In genomic region chr21:29064850-29065481, GRCh38 we compare ENCODE assay signal across 10 cellular contexts. TPM values are rescaled to one million over a fixed set of nuclear protein-coding genes. Genes with fewer than 3 reads are reported as not detected.
DNase-seq lines count a peak whose midpoint lies in the region; ATAC-seq and TF ChIP-seq lines count a peak whose summit lies in the region.
"Had no signal": no experiment of that assay in that cellular context is flagged by ENCODE, and none has a peak within 500 bp of the region (broad histone marks: within the 10 kb centered on the region; RNA-seq: fewer than 3 reads in every experiment).

No MANE protein-coding gene starts in this region.

- H3K9me3 Mint-ChIP-seq in WTC11, result no peaks in the 10 kb centered on the region

- H3K4me3 Mint-ChIP-seq in WTC11, result no peak overlapping the region

- POLR2A ChIA-PET in WTC11 (lab: Charles Lee), result no interaction called here

- peak; percentile 94 for ATAC-seq in GM18873 (IDR thresholded peaks at IDR 0.05; ENCODE audit: low FRiP score, unreplicated experiment)
- peak; percentile 99 for ATAC-seq in GM21786 (IDR thresholded peaks at IDR 0.05; ENCODE audit: unreplicated experiment)
- ATAC-seq in HG03469 (IDR thresholded peaks at IDR 0.05; ENCODE audit: unreplicated experiment), result peak; percentile 96
- no peak for ATAC-seq in WTC11

- peaks cover 74% of the 10 kb centered on the region for H3K36me3 ChIP-seq in neutrophil

- TF ChIP-seq CTCF in neutrophil (IDR thresholded peaks at IDR 0.05) (no peak), WTC11 (IDR thresholded peaks at IDR 0.05) (no peak)

- H3K36me3 Mint-ChIP-seq in WTC11, result peaks cover 81% of the 10 kb centered on the region

- H3K27ac ChIP-seq in neutrophil, result peak overlapping the region; percentile 47

- H3K27me3 Mint-ChIP-seq in WTC11 (ENCODE audit: low read depth), result no peaks in the 10 kb centered on the region

- H3K4me1 Mint-ChIP-seq in WTC11, result no peaks in the 10 kb centered on the region

- H3K9me3 ChIP-seq in neutrophil, result no peaks in the 10 kb centered on the region

- H3K4me1 ChIP-seq in neutrophil (ENCODE audit: control insufficient read depth in 1 of 2, insufficient read depth in 1 of 2, low read depth in 1 of 2, low read length in 1 of 2), result peaks cover 6 to 10% of the 10 kb centered on the region in 2 experiments

- CTCF ChIA-PET in WTC11 (lab: Charles Lee), result no interaction called here

- no peaks in the 10 kb centered on the region for H3K27me3 ChIP-seq in neutrophil

- H3K4me3 ChIP-seq in neutrophil (ENCODE audit: low read depth in 1 of 2, low read length in 1 of 2), result no peak overlapping the region

- H3K27ac Mint-ChIP-seq in WTC11, result no peak overlapping the region

- no peak for DNase-seq in AG08395 (ENCODE audit: low spot score)
- DNase-seq in WTC11 (ENCODE audit: low spot score), result no peak
- no peak for DNase-seq in GM03348 (ENCODE audit: low spot score)
- DNase-seq: amygdala, foreskin fibroblast, NCI-H187 had no signal

TF ChIP-seq in WTC11, 78 proteins besides CTCF, POLR2A, EP300 and RAD21:
- no peak for TF ChIP-seq ARID4B (CRISPR knock-in tag; IDR thresholded peaks at IDR 0.05; ENCODE audit: borderline replicate concordance)
- TF ChIP-seq NR1H2 (CRISPR knock-in tag; IDR thresholded peaks at IDR 0.05), result no peak
- no peak for TF ChIP-seq PREB (CRISPR knock-in tag; IDR thresholded peaks at IDR 0.05; ENCODE audit: borderline replicate concordance)
- TF ChIP-seq SMAD4 (CRISPR knock-in tag; IDR thresholded peaks at IDR 0.05), result no peak
- no peak for TF ChIP-seq ZNF138 (CRISPR knock-in tag; conservative IDR thresholded peaks at IDR 0.05)
- TF ChIP-seq FOXP4 (CRISPR knock-in tag; IDR thresholded peaks at IDR 0.05), result no peak
- no peak for TF ChIP-seq ZSCAN18 (CRISPR knock-in tag; IDR thresholded peaks at IDR 0.05)
- TF ChIP-seq USF2 (CRISPR knock-in tag; IDR thresholded peaks at IDR 0.05), result no peak
- TF ChIP-seq ZNF396 (CRISPR knock-in tag; IDR thresholded peaks at IDR 0.05; ENCODE audit: borderline replicate concordance), result no peak
- TF ChIP-seq USF1 (CRISPR knock-in tag; IDR thresholded peaks at IDR 0.05), result no peak
- TF ChIP-seq TEAD1 (CRISPR knock-in tag; IDR thresholded peaks at IDR 0.05), result no peak
- no peak for TF ChIP-seq MXD4 (CRISPR knock-in tag; IDR thresholded peaks at IDR 0.05; ENCODE audit: borderline replicate concordance)
- no peak for TF ChIP-seq ZBTB43 (CRISPR knock-in tag; IDR thresholded peaks at IDR 0.05)
- no peak for TF ChIP-seq TCF7 (CRISPR knock-in tag; IDR thresholded peaks at IDR 0.05; ENCODE audit: low read depth)

RNA-seq across cellular contexts. Expression of gene CCT8, which starts 8.5 kb away (rescaled TPM):
- 329 to 335 TPM (median 333 TPM) in 3 replicates for total RNA-seq in WTC11 (2021)

RNA-seq across cellular contexts. Expression of gene USP16, which starts 40.5 kb away (rescaled TPM):
- 19.4 to 20.8 TPM (median 19.4 TPM) in 3 replicates for total RNA-seq in WTC11 (2021)

RNA-seq across cellular contexts. Expression of gene RWDD2B, which starts 45.8 kb away (rescaled TPM):
- total RNA-seq in WTC11 (2021), result 8.7 to 10.4 TPM (median 9.4 TPM) in 3 replicates
